Comparison of ENCODE assay signal across 25 cellular contexts in genomic region chr16:49780436-49780835, GRCh38.
"Had no signal": no experiment of that assay in that cellular context is flagged by ENCODE, and none has a peak within 500 bp of the region (broad histone marks: within the 10 kb centered on the region; RNA-seq: fewer than 3 reads in every experiment).

No MANE protein-coding gene starts in this region.

- H3K4me3 ChIP-seq: adrenal gland, dorsolateral prefrontal cortex, esophagus muscularis mucosa, sigmoid colon, smooth muscle cell, stomach, suprapubic skin, transverse colon had no signal

- H3K36me3 ChIP-seq: adrenal gland, esophagus muscularis mucosa, sigmoid colon, stomach, suprapubic skin, transverse colon, WERI-Rb-1 had no signal

- H3K9me3 ChIP-seq: adrenal gland, esophagus muscularis mucosa, sigmoid colon, stomach, suprapubic skin, transverse colon had no signal

- H3K36me3 Mint-ChIP-seq: activated naive CD4-positive, alpha-beta T cell treated with anti-CD3 and anti-CD28 coated beads, Interleukin-2, amount 50 U/mL, for 72 hours; natural killer cell treated with Interleukin-12 subunit alpha and Interleukin-12 subunit beta and Interleukin-15 and Interleukin-18, amount 100 ng/mL, for 72 hours; stimulated activated memory B cell treated with anti-CD40 and anti-IgM and Interleukin-4, amounts not matched to agents 10 μg/mL and 1 μg/mL and 100 μg/mL, for 72 hours had no signal

- H3K27me3 ChIP-seq: adrenal gland, dorsolateral prefrontal cortex, esophagus muscularis mucosa, sigmoid colon, stomach, suprapubic skin, transverse colon had no signal

- H3K9me3 Mint-ChIP-seq: activated naive CD4-positive, alpha-beta T cell treated with anti-CD3 and anti-CD28 coated beads, Interleukin-2, amount 50 U/mL, for 72 hours; activated T-helper 17 cell treated with anti-CD3 and anti-CD28 coated beads, Interleukin-2, amount 50 U/mL, for 72 hours; central memory CD8-positive, alpha-beta T cell; effector memory CD8-positive, alpha-beta T cell; natural killer cell treated with Interleukin-12 subunit alpha and Interleukin-12 subunit beta and Interleukin-15 and Interleukin-18, amount 100 ng/mL, for 72 hours had no signal

- H3K4me2 ChIP-seq: smooth muscle cell had no signal

- H3K27me3 Mint-ChIP-seq: activated T-helper 17 cell treated with anti-CD3 and anti-CD28 coated beads, Interleukin-2, amount 50 U/mL, for 72 hours; central memory CD8-positive, alpha-beta T cell; natural killer cell treated with Interleukin-12 subunit alpha and Interleukin-12 subunit beta and Interleukin-15 and Interleukin-18, amount 100 ng/mL, for 72 hours; stimulated activated memory B cell treated with anti-CD40 and anti-IgM and Interleukin-4, amounts not matched to agents 10 μg/mL and 1 μg/mL and 100 μg/mL, for 72 hours had no signal

- H3K27ac Mint-ChIP-seq: activated CD8-positive, alpha-beta T cell treated with anti-CD3 and anti-CD28 coated beads, Interleukin-2, amount 10 ng/mL, durations not matched to agents 7 days and 5 days; activated T-helper 17 cell treated with anti-CD3 and anti-CD28 coated beads, Interleukin-2, amount 50 U/mL, for 72 hours; effector memory CD8-positive, alpha-beta T cell; natural killer cell treated with Interleukin-12 subunit alpha and Interleukin-12 subunit beta and Interleukin-15 and Interleukin-18, amount 100 ng/mL, for 72 hours; stimulated activated memory B cell treated with anti-CD40 and anti-IgM and Interleukin-4, amounts not matched to agents 10 μg/mL and 1 μg/mL and 100 μg/mL, for 72 hours had no signal

- DNase-seq: activated CD4-positive, alpha-beta T cell treated with anti-CD3 and anti-CD28 coated beads for 1 hour; activated CD4-positive, alpha-beta T cell treated with anti-CD3 and anti-CD28 coated beads, Interleukin-2, amount 50 U/mL, for 1 hour; activated CD8-positive, alpha-beta T cell treated with anti-CD3 and anti-CD28 coated beads, Interleukin-2, amount 10 ng/mL, durations not matched to agents 7 days and 5 days; activated T-cell treated with anti-CD3 and anti-CD28 coated beads, Interleukin-2, amount 50 U/mL, for 1 hour; adrenal gland; dorsolateral prefrontal cortex; effector memory CD8-positive, alpha-beta T cell; glutamatergic neuron; hippocampal formation; left ventricle myocardium superior; mammary epithelial cell; occipital lobe; sigmoid colon; stimulated activated CD4-positive, alpha-beta T cell treated with anti-CD3 and anti-CD28 coated beads, Interleukin-15, amount 100 ng/mL, for 24 hours; stomach; transverse colon; WERI-Rb-1 had no signal

- H3K4me1 Mint-ChIP-seq: activated T-helper 17 cell treated with anti-CD3 and anti-CD28 coated beads, Interleukin-2, amount 50 U/mL, for 72 hours; central memory CD8-positive, alpha-beta T cell; stimulated activated memory B cell treated with anti-CD40 and anti-IgM and Interleukin-4, amounts not matched to agents 10 μg/mL and 1 μg/mL and 100 μg/mL, for 72 hours had no signal

- H3K27ac ChIP-seq: adrenal gland, dorsolateral prefrontal cortex, esophagus muscularis mucosa, sigmoid colon, stomach, suprapubic skin, transverse colon, WERI-Rb-1 had no signal

- H3K4me3 Mint-ChIP-seq: activated CD8-positive, alpha-beta T cell treated with anti-CD3 and anti-CD28 coated beads, Interleukin-2, amount 10 ng/mL, durations not matched to agents 7 days and 5 days; activated T-helper 17 cell treated with anti-CD3 and anti-CD28 coated beads, Interleukin-2, amount 50 U/mL, for 72 hours; central memory CD8-positive, alpha-beta T cell; effector memory CD8-positive, alpha-beta T cell; natural killer cell treated with Interleukin-12 subunit alpha and Interleukin-12 subunit beta and Interleukin-15 and Interleukin-18, amount 100 ng/mL, for 72 hours; stimulated activated memory B cell treated with anti-CD40 and anti-IgM and Interleukin-4, amounts not matched to agents 10 μg/mL and 1 μg/mL and 100 μg/mL, for 72 hours had no signal

- H3K4me1 ChIP-seq: adrenal gland, stomach, suprapubic skin, transverse colon had no signal
